14 cellular contexts compared by ENCODE assay signal in genomic region chr6:138979813-138980668, GRCh38. TPM values are rescaled to one million over a fixed set of nuclear protein-coding genes. Genes with fewer than 3 reads are reported as not detected.
DNase-seq lines count a peak whose midpoint lies in the region; ATAC-seq lines count a peak whose summit lies in the region.
"Had no signal": no experiment of that assay in that cellular context is flagged by ENCODE, and none has a peak within 500 bp of the region (broad histone marks: within the 10 kb centered on the region; RNA-seq: fewer than 3 reads in every experiment).

No MANE protein-coding gene starts in this region.

- no peak overlapping the region for H2AFZ ChIP-seq in ACC112 (ENCODE audit: low read length, unreplicated experiment)

- H3K79me2 ChIP-seq in ACC112 (ENCODE audit: control insufficient read depth, insufficient read depth, low read length, unreplicated experiment) = peaks cover 96% of the 10 kb centered on the region

- H3K4me1 Mint-ChIP-seq in T-helper 17 cell = peaks cover 41% of the 10 kb centered on the region

- no peaks in the 10 kb centered on the region for H3K9me3 ChIP-seq in T-helper 17 cell (ENCODE audit: control insufficient read depth, low read length, poor library complexity, severe bottlenecking)

- H3K27ac Mint-ChIP-seq in T-helper 17 cell = peak overlapping the region; percentile 66

- H3K27me3 ChIP-seq in ACC112 (ENCODE audit: insufficient read depth, low read length) = no peaks in the 10 kb centered on the region

- no peak overlapping the region for H3K4me3 ChIP-seq in ACC112 (ENCODE audit: low read depth, low read length)

- ATAC-seq in GM19463 (IDR thresholded peaks at IDR 0.05; ENCODE audit: unreplicated experiment) (peak; percentile 67), HG03342 (IDR thresholded peaks at IDR 0.05; ENCODE audit: unreplicated experiment) (peak; percentile 58), T-helper 17 cell (no peak), GM21576 (IDR thresholded peaks at IDR 0.05; ENCODE audit: unreplicated experiment) (no peak), HG03460 (IDR thresholded peaks at IDR 0.05; ENCODE audit: unreplicated experiment) (no peak)

- H3K27ac ChIP-seq in ACC112 (ENCODE audit: low read depth, low read length) = peak overlapping the region; percentile 34

- no peak for DNase-seq in T-helper 17 cell
- no peak for DNase-seq in H4 (ENCODE audit: low spot score)
- DNase-seq in NCI-H1092 treated with DMSO at 0.1 percent for 48 hours (lab: John Stamatoyannopoulos, UW) = no peak
- DNase-seq: activated CD8-positive, alpha-beta memory T cell treated with anti-CD3 and anti-CD28 coated beads for 24 hours; activated naive CD4-positive, alpha-beta T cell treated with Interleukin-2 at 50 U/mL for 16 hours; cerebellar nuclear complex; DMS53; NCI-H2171 treated with DMSO at 0.1 percent for 48 hours; stimulated activated CD4-positive, alpha-beta T cell treated with anti-CD3 and anti-CD28 coated beads, Interleukin-1b, Interleukin-23, amount 100 ng/mL, for 48 hours had no signal

- H3K4me1 ChIP-seq in ACC112 (ENCODE audit: control insufficient read depth, insufficient read depth, low read length, unreplicated experiment) = peaks cover 37% of the 10 kb centered on the region

- no peak overlapping the region for H3K4me3 Mint-ChIP-seq in T-helper 17 cell

- no peaks in the 10 kb centered on the region for H3K36me3 ChIP-seq in ACC112 (ENCODE audit: insufficient read depth, low read length)

- peaks cover 4% of the 10 kb centered on the region for H3K36me3 Mint-ChIP-seq in T-helper 17 cell (ENCODE audit: low read depth)

- no peaks in the 10 kb centered on the region for H3K27me3 Mint-ChIP-seq in T-helper 17 cell

RNA-seq across cellular contexts. Expression of gene REPS1, which starts 8.0 kb away (rescaled TPM):
- total RNA-seq in T-helper 17 cell = 10 to 100 TPM; 73.4 to 88.6 TPM
- total RNA-seq in H4 (2014; rRNA removed; shearing (Covaris generic)) = 19.7 and 25.1 TPM in 2 replicates

RNA-seq across cellular contexts. Expression of gene ABRACL, which starts 48.5 kb away (rescaled TPM):
- 10 to 100 TPM; 46.0 to 64.4 TPM for total RNA-seq in T-helper 17 cell
- 53.1 and 68.9 TPM in 2 replicates for total RNA-seq in H4 (2014; rRNA removed; shearing (Covaris generic))

Comparison
In these comparisons a context has a peak if more than half of its experiments do, and no peak if none do; other contexts are left out.
1. ATAC-seq: peak in GM19463 (single experiment) and HG03342 (single experiment); none in T-helper 17 cell (single experiment), GM21576 (single experiment) and HG03460 (single experiment).